In the genomic region with DNA sequence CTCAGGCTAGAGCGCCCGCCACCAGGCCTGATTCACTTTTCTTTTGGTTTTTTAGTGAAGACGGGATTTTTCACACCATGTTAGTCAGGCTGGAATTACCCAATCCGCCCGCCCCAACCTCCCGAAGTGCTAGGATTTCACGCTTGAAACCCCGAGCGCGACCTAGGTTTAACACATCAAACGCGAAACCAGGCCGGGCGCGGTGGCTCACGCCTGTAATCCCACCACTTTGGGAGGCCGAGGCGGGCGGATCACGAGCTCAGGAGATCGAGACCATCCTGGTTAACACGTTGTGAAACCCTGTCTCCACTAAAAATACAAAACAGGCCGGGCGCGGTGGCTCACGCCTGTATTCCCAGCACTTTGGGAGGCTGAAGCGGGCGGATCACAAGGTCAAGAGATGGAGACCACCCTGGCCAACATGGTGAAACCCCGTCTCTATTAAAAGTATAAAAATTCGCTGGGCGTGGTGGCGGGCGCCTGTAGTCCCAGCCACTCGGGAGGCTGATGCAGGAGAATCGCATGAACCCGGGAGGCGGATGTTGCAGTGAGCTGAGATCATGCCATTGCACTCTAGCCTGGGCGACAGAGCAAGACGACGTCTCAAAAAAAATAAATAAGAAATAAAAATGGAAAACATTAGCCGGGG, we compare ENCODE assay signal across 8 cellular contexts. TPM values are rescaled to one million over a fixed set of nuclear protein-coding genes. Genes with fewer than 3 reads are reported as not detected.
DNase-seq lines count a peak whose midpoint lies in the region; ATAC-seq and TF ChIP-seq lines count a peak whose summit lies in the region.
"Not testable (repeated sequence)": the region's sequence is repeated elsewhere in the genome, so short reads cannot be mapped to it uniquely, and the experiment has no call there.

No MANE protein-coding gene starts in this region.

- intact Hi-C loops in activated T-helper 2 cell treated with anti-CD3 and anti-CD28 coated beads, Interferon-gamma antibody, Interleukin-2, Interleukin-4, amounts not matched to agents 10 μg/mL and 5 μg/mL and 100 μg/mL, durations not matched to agents 14 hours and 24 hours and 36 hours (cut with micrococcal nuclease), result loop anchor here (1.0 to 5.0 kb wide), 4 partner anchors 15 to 239 kb away; a partner anchor contains a TSS

- peaks cover 15% of the 10 kb centered on the region for H3K79me2 ChIP-seq in mesendoderm (ENCODE audit: control insufficient read depth, insufficient read depth, low read length)

- not testable (repeated sequence) for H4K8ac ChIP-seq in mesendoderm (ENCODE audit: low read depth, low read length)

- H3K27me3 ChIP-seq in esophagus (ENCODE audit: control insufficient read depth in 1 of 2, insufficient read depth in 2 of 2, low read length in 2 of 2); mesendoderm (ENCODE audit: insufficient read depth, low read length, poor library complexity): not testable (repeated sequence)

- H3K9me3 Mint-ChIP-seq in activated T-helper 2 cell treated with anti-CD3 and anti-CD28 coated beads, Interferon-gamma antibody, Interleukin-2, Interleukin-4, amounts not matched to agents 10 μg/mL and 5 μg/mL and 100 μg/mL, durations not matched to agents 14 hours and 24 hours and 36 hours, result not testable (repeated sequence)

- POLR2A ChIA-PET in AG04449 (lab: Yijun Ruan, JAX), result interaction anchor here (0.5 to 3.4 kb wide), 58 partner anchors 8 to 1898 kb away, joined by 3 to 193 read pairs (median 5); a partner anchor contains a TSS

- not testable (repeated sequence) for H3K79me1 ChIP-seq in mesendoderm (ENCODE audit: low read length)

- H3K36me3 Mint-ChIP-seq in activated T-helper 2 cell treated with anti-CD3 and anti-CD28 coated beads, Interferon-gamma antibody, Interleukin-2, Interleukin-4, amounts not matched to agents 10 μg/mL and 5 μg/mL and 100 μg/mL, durations not matched to agents 14 hours and 24 hours and 36 hours (ENCODE audit: low read depth), result peaks cover 21% of the 10 kb centered on the region

- H3K9ac ChIP-seq in mesendoderm (ENCODE audit: low read length), result peak overlapping the region; percentile 85

- H2BK5ac ChIP-seq in mesendoderm (ENCODE audit: low read length), result peak overlapping the region; percentile 76

- H3K9me3 ChIP-seq in esophagus (ENCODE audit: control insufficient read depth in 2 of 2, insufficient read depth in 1 of 2, low read depth in 1 of 2, low read length in 1 of 2), result not testable (repeated sequence)

- not testable (repeated sequence) for H4K5ac ChIP-seq in mesendoderm (ENCODE audit: low read length)

- peak overlapping the region; percentile 68 for H3K4me2 ChIP-seq in mesendoderm (ENCODE audit: low read length)

- H3K4me1 Mint-ChIP-seq in activated T-helper 2 cell treated with anti-CD3 and anti-CD28 coated beads, Interferon-gamma antibody, Interleukin-2, Interleukin-4, amounts not matched to agents 10 μg/mL and 5 μg/mL and 100 μg/mL, durations not matched to agents 14 hours and 24 hours and 36 hours (ENCODE audit: low read depth), result peaks cover 17% of the 10 kb centered on the region

- WGBS in esophagus, 2 donors, result 1% methylated on average over 41 of the region's 41 CpGs
- no CpG with 5 or more reads among the region's 41 CpGs for WGBS in mesendoderm (ENCODE audit: extremely low coverage, insufficient coverage, low lambda C conversion rate)

- CTCF ChIA-PET in AG04449 (lab: Yijun Ruan, JAX), result not testable (repeated sequence)

- ATAC-seq in GM19452 (IDR thresholded peaks at IDR 0.05; ENCODE audit: unreplicated experiment), result peak; percentile 4
- ATAC-seq in SK-N-SH treated with all-trans-retinoic acid at 6 μM for 48 hours, result peak; percentile 8

- TF ChIP-seq CTCF in AG04449 (IDR thresholded peaks at IDR 0.05; ENCODE audit: insufficient read depth, low read length, missing control alignments), result not testable (repeated sequence)

- H3K4me3 ChIP-seq in AG04449 (ENCODE audit: low read depth, low read length) (peak overlapping the region; percentile 91), esophagus (ENCODE audit: low read depth in 1 of 2, low read length in 2 of 2) (peak overlapping the region; percentile 44 to 97)
- not testable (repeated sequence) for H3K4me3 ChIP-seq in mesendoderm (ENCODE audit: low read length)

- not testable (repeated sequence) for H3K4me3 Mint-ChIP-seq in activated T-helper 2 cell treated with anti-CD3 and anti-CD28 coated beads, Interferon-gamma antibody, Interleukin-2, Interleukin-4, amounts not matched to agents 10 μg/mL and 5 μg/mL and 100 μg/mL, durations not matched to agents 14 hours and 24 hours and 36 hours (ENCODE audit: low read depth)

- H3K27me3 Mint-ChIP-seq in activated T-helper 2 cell treated with anti-CD3 and anti-CD28 coated beads, Interferon-gamma antibody, Interleukin-2, Interleukin-4, amounts not matched to agents 10 μg/mL and 5 μg/mL and 100 μg/mL, durations not matched to agents 14 hours and 24 hours and 36 hours (ENCODE audit: low read depth), result not testable (repeated sequence)

- H2BK15ac ChIP-seq in mesendoderm (replicated peaks; ENCODE audit: low read depth), result not testable (repeated sequence)

- H3K18ac ChIP-seq in mesendoderm (ENCODE audit: low read length), result peak overlapping the region; percentile 82

- H2BK120ac ChIP-seq in mesendoderm (ENCODE audit: low read depth, low read length), result not testable (repeated sequence)

- H3K27ac Mint-ChIP-seq in activated T-helper 2 cell treated with anti-CD3 and anti-CD28 coated beads, Interferon-gamma antibody, Interleukin-2, Interleukin-4, amounts not matched to agents 10 μg/mL and 5 μg/mL and 100 μg/mL, durations not matched to agents 14 hours and 24 hours and 36 hours, result not testable (repeated sequence)

- not testable (repeated sequence) for H3K23ac ChIP-seq in mesendoderm (ENCODE audit: low read length)

- H3K27ac ChIP-seq in esophagus (ENCODE audit: low read depth in 2 of 2, low read length in 1 of 2), result peak overlapping the region; percentile 99
- peak overlapping the region; percentile 82 for H3K27ac ChIP-seq in mesendoderm (ENCODE audit: low read depth, low read length)

- not testable (repeated sequence) for DNase-seq in AG04449 (ENCODE audit: low read depth, low spot score)
- DNase-seq in NCI-H1105 (lab: John Stamatoyannopoulos, UW) (peak; percentile 55), mesendoderm (peak; percentile 98)
- peak; percentile 81 for DNase-seq in activated T-helper 2 cell treated with anti-CD3 and anti-CD28 coated beads, Interferon-gamma antibody, Interleukin-2, Interleukin-4, amounts not matched to agents 10 μg/mL and 5 μg/mL and 100 μg/mL, durations not matched to agents 14 hours and 24 hours and 36 hours (ENCODE audit: low spot score)
- peak; percentile 84 to 88 for DNase-seq in stimulated activated CD4-positive, alpha-beta T cell treated with anti-CD3 and anti-CD28 coated beads, Interleukin-2, amount 100 ng/mL, for 24 hours

- peak overlapping the region; percentile 90 for H3K56ac ChIP-seq in mesendoderm (ENCODE audit: low read length)

- H3K4ac ChIP-seq in mesendoderm (ENCODE audit: low read depth, low read length), result not testable (repeated sequence)

- H3K36me3 ChIP-seq in esophagus (ENCODE audit: control insufficient read depth in 2 of 2, insufficient read depth in 2 of 2, low read length in 1 of 2); mesendoderm (ENCODE audit: control insufficient read depth, insufficient read depth, low read length): not testable (repeated sequence)

- not testable (repeated sequence) for H3K4me1 ChIP-seq in esophagus (ENCODE audit: control insufficient read depth in 2 of 2, insufficient read depth in 2 of 2, low read length in 1 of 2); mesendoderm (ENCODE audit: control insufficient read depth, low read depth, low read length)

- H2AK5ac ChIP-seq in mesendoderm (ENCODE audit: low read length), result not testable (repeated sequence)

RNA-seq across cellular contexts. Expression of a gene that starts 1.4 kb away (rescaled TPM):
- total RNA-seq in activated T-helper 2 cell treated with anti-CD3 and anti-CD28 coated beads, Interferon-gamma antibody, Interleukin-2, Interleukin-4, amounts not matched to agents 10 μg/mL and 5 μg/mL and 100 μg/mL, durations not matched to agents 14 hours and 24 hours and 36 hours, result 109 and 112 TPM in 2 replicates
- 10 to 100 TPM; 44.0 to 44.6 TPM for polyA plus RNA-seq in esophagus
- 71.5 TPM for polyA plus RNA-seq in mesendoderm (2013, experiment 1 of 2)
- polyA plus RNA-seq in mesendoderm (2013, experiment 2 of 2), result 71.4 TPM

RNA-seq across cellular contexts. Expression of a gene that starts 8.2 kb away (rescaled TPM):
- total RNA-seq in activated T-helper 2 cell treated with anti-CD3 and anti-CD28 coated beads, Interferon-gamma antibody, Interleukin-2, Interleukin-4, amounts not matched to agents 10 μg/mL and 5 μg/mL and 100 μg/mL, durations not matched to agents 14 hours and 24 hours and 36 hours, result 1.2 TPM in 1 of 2 replicates, not detected in the other
- not detected for polyA plus RNA-seq in esophagus
- not detected for polyA plus RNA-seq in mesendoderm (2013, experiment 1 of 2)
- polyA plus RNA-seq in mesendoderm (2013, experiment 2 of 2), result not detected

RNA-seq across cellular contexts. Expression of a gene that starts 9.0 kb away (rescaled TPM):
- 37.4 and 41.9 TPM in 2 replicates for total RNA-seq in activated T-helper 2 cell treated with anti-CD3 and anti-CD28 coated beads, Interferon-gamma antibody, Interleukin-2, Interleukin-4, amounts not matched to agents 10 μg/mL and 5 μg/mL and 100 μg/mL, durations not matched to agents 14 hours and 24 hours and 36 hours
- polyA plus RNA-seq in esophagus, result 10 to 100 TPM; 14.5 to 25.2 TPM
- 20.0 TPM for polyA plus RNA-seq in mesendoderm (2013, experiment 1 of 2)
- 19.2 TPM for polyA plus RNA-seq in mesendoderm (2013, experiment 2 of 2)

RNA-seq across cellular contexts. Expression of a gene that starts 35.6 kb away (rescaled TPM):
- total RNA-seq in activated T-helper 2 cell treated with anti-CD3 and anti-CD28 coated beads, Interferon-gamma antibody, Interleukin-2, Interleukin-4, amounts not matched to agents 10 μg/mL and 5 μg/mL and 100 μg/mL, durations not matched to agents 14 hours and 24 hours and 36 hours, result 134 and 139 TPM in 2 replicates
- 10 to 100 TPM; 77.9 to 84.7 TPM for polyA plus RNA-seq in esophagus
- polyA plus RNA-seq in mesendoderm (2013, experiment 1 of 2), result 54.5 TPM
- polyA plus RNA-seq in mesendoderm (2013, experiment 2 of 2), result 52.7 TPM

RNA-seq across cellular contexts. Expression of a gene that starts 39.9 kb away (rescaled TPM):
- total RNA-seq in activated T-helper 2 cell treated with anti-CD3 and anti-CD28 coated beads, Interferon-gamma antibody, Interleukin-2, Interleukin-4, amounts not matched to agents 10 μg/mL and 5 μg/mL and 100 μg/mL, durations not matched to agents 14 hours and 24 hours and 36 hours, result 245 and 286 TPM in 2 replicates
- 100 to 1,000 TPM in 1 of 2 donors, 10 to 100 TPM in 1; 90.5 to 146 TPM for polyA plus RNA-seq in esophagus
- polyA plus RNA-seq in mesendoderm (2013, experiment 1 of 2), result 325 TPM
- 333 TPM for polyA plus RNA-seq in mesendoderm (2013, experiment 2 of 2)
